In the genomic region with DNA sequence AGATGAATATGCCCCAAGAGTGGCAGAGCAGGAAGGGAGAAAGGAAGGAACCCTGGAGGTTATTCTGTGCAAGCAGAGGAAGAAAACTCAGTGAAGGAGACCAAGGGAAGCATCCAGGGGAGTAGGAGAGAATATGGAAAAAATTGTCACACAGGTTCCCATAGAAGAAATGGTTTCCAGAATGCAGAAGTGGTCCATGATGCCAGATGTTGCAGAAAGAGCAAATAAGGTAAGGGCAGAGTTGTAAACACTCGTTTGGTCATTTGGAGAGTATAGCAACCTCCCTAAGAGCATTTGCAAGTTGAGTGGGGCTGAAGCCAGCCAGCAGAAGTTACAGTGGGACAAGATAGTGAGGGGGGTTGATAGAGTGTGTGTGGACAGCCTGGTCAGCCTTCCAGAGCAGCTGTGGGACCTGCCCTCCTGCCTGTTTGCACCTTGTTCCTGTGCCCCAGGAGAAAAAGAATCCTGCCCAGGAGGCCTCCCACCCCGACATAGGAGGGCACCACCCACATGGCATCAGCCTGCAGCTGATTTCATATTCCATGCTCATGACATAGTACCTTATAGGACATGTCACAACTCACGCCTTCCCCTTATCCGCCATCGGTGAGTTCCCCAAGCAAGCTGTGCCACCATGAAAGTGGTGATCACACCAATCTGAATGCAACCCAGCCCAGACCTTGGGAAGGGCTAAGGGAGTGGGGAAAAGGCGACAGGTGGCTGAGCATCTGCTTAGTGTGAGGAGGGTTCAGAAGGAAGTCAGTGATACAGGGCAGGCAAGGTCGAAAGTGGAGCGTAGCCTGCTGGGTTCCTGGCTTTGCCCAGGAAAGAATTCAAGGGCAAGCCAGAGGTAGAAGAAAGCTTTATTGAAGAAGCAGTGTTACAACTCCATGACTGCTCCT, we compare ENCODE assay signal across 17 cellular contexts. TPM values are rescaled to one million over a fixed set of nuclear protein-coding genes. Genes with fewer than 3 reads are reported as not detected.
A peak's percentile ranks its signal among the peaks of the same experiment; 100 is the strongest.
DNase-seq lines count a peak whose midpoint lies in the region; ATAC-seq and TF ChIP-seq lines count a peak whose summit lies in the region.
"Had no signal": no experiment of that assay in that cellular context is flagged by ENCODE, and none has a peak within 500 bp of the region (broad histone marks: within the 10 kb centered on the region; RNA-seq: fewer than 3 reads in every experiment).

No MANE protein-coding gene starts in this region.

- H3K4me3 Mint-ChIP-seq in natural killer cell (no peak overlapping the region), nephron progenitor cell (no peak overlapping the region)
- H3K4me3 Mint-ChIP-seq in natural killer cell treated with Interleukin-12 subunit alpha and Interleukin-12 subunit beta and Interleukin-15 and Interleukin-18, amount 100 ng/mL, for 72 hours: no peak overlapping the region
- no peak overlapping the region for H3K4me3 Mint-ChIP-seq in effector memory CD8-positive, alpha-beta T cell
- H3K4me3 Mint-ChIP-seq in activated T-cell treated with anti-CD3 and anti-CD28 coated beads, Interleukin-2, amount 50 U/mL, for 4 hours: no peak overlapping the region

- intact Hi-C loops in natural killer cell (cut with micrococcal nuclease): loop anchor here (5.0 kb wide), 1 partner anchor 329 kb away; no protein-coding TSS in a partner anchor

- DNase-seq in natural killer cell (no peak), NCI-H69 (lab: John Stamatoyannopoulos, UW) (peak; percentile 76), nephron progenitor cell (no peak), activated gamma-delta T cell (lab: John Stamatoyannopoulos, UW) (no peak)
- no peak for DNase-seq in natural killer cell treated with Interleukin-12 subunit alpha and Interleukin-12 subunit beta and Interleukin-15 and Interleukin-18, amount 100 ng/mL, for 72 hours (ENCODE audit: low spot score)
- no peak for DNase-seq in effector memory CD8-positive, alpha-beta T cell
- DNase-seq in activated T-cell treated with anti-CD3 and anti-CD28 coated beads, Interleukin-2, amount 50 U/mL, for 4 hours: no peak
- DNase-seq: C1 segment of cervical spinal cord, DMS153, EL, NCI-H1092, NCI-H1694, NCI-H226, NCI-H526 treated with DMSO at 0.1 percent for 48 hours, PC-3 had no signal

- ATAC-seq in natural killer cell (no peak), GM21515 (IDR thresholded peaks at IDR 0.05; ENCODE audit: unreplicated experiment) (no peak)
- ATAC-seq in natural killer cell treated with Interleukin-12 subunit alpha and Interleukin-12 subunit beta and Interleukin-15 and Interleukin-18, amount 100 ng/mL, for 72 hours: no peak
- ATAC-seq in effector memory CD8-positive, alpha-beta T cell (replicated peaks): no peak
- ATAC-seq in activated T-cell treated with anti-CD3 and anti-CD28 coated beads, Interleukin-2, amount 50 U/mL, for 4 hours: no peak
- ATAC-seq: HCT116, PC-3 had no signal

- H3K9me3 Mint-ChIP-seq in natural killer cell (no peaks in the 10 kb centered on the region), nephron progenitor cell (no peaks in the 10 kb centered on the region)
- no peaks in the 10 kb centered on the region for H3K9me3 Mint-ChIP-seq in natural killer cell treated with Interleukin-12 subunit alpha and Interleukin-12 subunit beta and Interleukin-15 and Interleukin-18, amount 100 ng/mL, for 72 hours
- H3K9me3 Mint-ChIP-seq in effector memory CD8-positive, alpha-beta T cell: no peaks in the 10 kb centered on the region
- H3K9me3 Mint-ChIP-seq in activated T-cell treated with anti-CD3 and anti-CD28 coated beads, Interleukin-2, amount 50 U/mL, for 4 hours: no peaks in the 10 kb centered on the region

- peaks cover 44 to 51% of the 10 kb centered on the region in 2 donors for H3K4me1 Mint-ChIP-seq in natural killer cell
- peaks cover 28 to 37% of the 10 kb centered on the region in 2 donors for H3K4me1 Mint-ChIP-seq in natural killer cell treated with Interleukin-12 subunit alpha and Interleukin-12 subunit beta and Interleukin-15 and Interleukin-18, amount 100 ng/mL, for 72 hours (ENCODE audit: low read depth in 2 of 2)
- H3K4me1 Mint-ChIP-seq in effector memory CD8-positive, alpha-beta T cell (ENCODE audit: low read depth in 2 of 2): peaks cover 19 to 23% of the 10 kb centered on the region in 2 donors
- peaks cover 29% of the 10 kb centered on the region for H3K4me1 Mint-ChIP-seq in activated T-cell treated with anti-CD3 and anti-CD28 coated beads, Interleukin-2, amount 50 U/mL, for 4 hours (ENCODE audit: low read depth)
- H3K4me1 Mint-ChIP-seq in nephron progenitor cell: peaks cover 23% of the 10 kb centered on the region

- H3K27ac Mint-ChIP-seq in natural killer cell (peak overlapping the region; percentile 91 to 98), nephron progenitor cell (no peak overlapping the region)
- H3K27ac Mint-ChIP-seq in natural killer cell treated with Interleukin-12 subunit alpha and Interleukin-12 subunit beta and Interleukin-15 and Interleukin-18, amount 100 ng/mL, for 72 hours: peak overlapping the region in 1 of 2 donors; percentile 7
- peak overlapping the region; percentile 24 to 90 for H3K27ac Mint-ChIP-seq in effector memory CD8-positive, alpha-beta T cell

- no peaks in the 10 kb centered on the region for H3K36me3 Mint-ChIP-seq in natural killer cell
- no peaks in the 10 kb centered on the region for H3K36me3 Mint-ChIP-seq in natural killer cell treated with Interleukin-12 subunit alpha and Interleukin-12 subunit beta and Interleukin-15 and Interleukin-18, amount 100 ng/mL, for 72 hours
- no peaks in the 10 kb centered on the region for H3K36me3 Mint-ChIP-seq in effector memory CD8-positive, alpha-beta T cell (ENCODE audit: insufficient read depth)
- H3K36me3 Mint-ChIP-seq in activated T-cell treated with anti-CD3 and anti-CD28 coated beads, Interleukin-2, amount 50 U/mL, for 4 hours (ENCODE audit: insufficient read depth): no peaks in the 10 kb centered on the region
- H3K36me3 Mint-ChIP-seq in nephron progenitor cell (ENCODE audit: low read depth): no peaks in the 10 kb centered on the region

- H3K27me3 Mint-ChIP-seq in natural killer cell (ENCODE audit: low read depth in 2 of 2) (no peaks in the 10 kb centered on the region), nephron progenitor cell (ENCODE audit: low read depth, poor library complexity) (peaks cover 23% of the 10 kb centered on the region)
- no peaks in the 10 kb centered on the region for H3K27me3 Mint-ChIP-seq in natural killer cell treated with Interleukin-12 subunit alpha and Interleukin-12 subunit beta and Interleukin-15 and Interleukin-18, amount 100 ng/mL, for 72 hours
- H3K27me3 Mint-ChIP-seq in effector memory CD8-positive, alpha-beta T cell: no peaks in the 10 kb centered on the region
- H3K27me3 Mint-ChIP-seq in activated T-cell treated with anti-CD3 and anti-CD28 coated beads, Interleukin-2, amount 50 U/mL, for 4 hours (ENCODE audit: low read depth): no peaks in the 10 kb centered on the region

- no peak for TF ChIP-seq CTCF in natural killer cell (IDR thresholded peaks at IDR 0.05)
- TF ChIP-seq CTCF in nephron progenitor cell (IDR thresholded peaks at IDR 0.05): no peak

RNA-seq across cellular contexts. Expression of a gene that starts 8.2 kb away (rescaled TPM):
- 1 to 10 TPM in 1 of 3 donors, under 1 TPM in 2; 0.78 to 1.0 (median 0.99) TPM for total RNA-seq in natural killer cell
- 10 to 100 TPM; 12.8 to 25.2 TPM for total RNA-seq in natural killer cell treated with Interleukin-12 subunit alpha and Interleukin-12 subunit beta and Interleukin-15 and Interleukin-18, amount 100 ng/mL, for 72 hours
- 1 to 10 TPM; 1.2 to 2.0 (median 2.0) TPM for total RNA-seq in activated T-cell treated with anti-CD3 and anti-CD28 coated beads, Interleukin-2, amount 50 U/mL, for 4 hours

Comparison
In these comparisons a context has a peak if more than half of its experiments do, and no peak if none do; other contexts are left out.
1. RNA of a gene that starts 8.2 kb away (total RNA-seq): 12.8 to 25.2 TPM in natural killer cell treated with Interleukin-12 subunit alpha and Interleukin-12 subunit beta and Interleukin-15 and Interleukin-18, amount 100 ng/mL, for 72 hours; 1.2 to 2.0 TPM in activated T-cell treated with anti-CD3 and anti-CD28 coated beads, Interleukin-2, amount 50 U/mL, for 4 hours and 0.78 to 1.0 TPM in natural killer cell; every median in the first group is over 4 times any median in the second.